In genomic region chr19:10251792-10252694, GRCh38 we compare ENCODE assay signal across 1 cellular context.
TF ChIP-seq lines count a peak whose summit lies in the region.

Gene MRPL4, plus strand, starts transcription at chr19:10252214. Its CDS starts 40 bp downstream, at chr19:10252254.

TF ChIP-seq in HepG2, 621 proteins besides CTCF, POLR2A, EP300 and RAD21 (continued from another document and continues in another):
- TF ChIP-seq UBTF (CRISPR knock-in tag; IDR thresholded peaks at IDR 0.05) (peak; percentile 78), POGK (CRISPR knock-in tag; conservative IDR thresholded peaks at IDR 0.05) (peak; percentile 92), ZBTB10 (CRISPR knock-in tag; IDR thresholded peaks at IDR 0.05; ENCODE audit: borderline replicate concordance) (no peak; the same call in 1 of the 2 replicates), DPF2 (CRISPR knock-in tag; IDR thresholded peaks at IDR 0.05; ENCODE audit: borderline replicate concordance, low read depth) (no peak), CHCHD3 (CRISPR knock-in tag; IDR thresholded peaks at IDR 0.05) (peak; percentile 87; the same call in 1 of the 2 replicates), ZNF460 (CRISPR knock-in tag; IDR thresholded peaks at IDR 0.05; ENCODE audit: borderline replicate concordance) (no peak; the same call in 1 of the 2 replicates), ZBTB34 (CRISPR knock-in tag; IDR thresholded peaks at IDR 0.05) (0 out of 2 replicates have a peak, but pooled peaks have one; percentile 43), IRX3 (CRISPR knock-in tag; IDR thresholded peaks at IDR 0.05; ENCODE audit: borderline replicate concordance, low read depth) (peak; percentile 74; the same call in 1 of the 2 replicates), ZMYM3 (CRISPR knock-in tag; IDR thresholded peaks at IDR 0.05) (no peak; the same call in 1 of the 2 replicates), SUZ12 (IDR thresholded peaks at IDR 0.05; ENCODE audit: low read depth, low read length) (no peak), ZNF281 (CRISPR knock-in tag; IDR thresholded peaks at IDR 0.05; ENCODE audit: borderline replicate concordance) (peak; percentile 49; the same call in 1 of the 2 replicates), ZBTB20 (CRISPR knock-in tag; IDR thresholded peaks at IDR 0.05; ENCODE audit: borderline replicate concordance, low read depth) (peak; percentile 32; the same call in 1 of the 2 replicates), MEIS2 (CRISPR knock-in tag; IDR thresholded peaks at IDR 0.05) (no peak; the same call in 1 of the 2 replicates), SRY (CRISPR knock-in tag; IDR thresholded peaks at IDR 0.05) (peak; percentile 53; the same call in 1 of the 2 replicates), ZNF383 (CRISPR knock-in tag; IDR thresholded peaks at IDR 0.05; ENCODE audit: borderline replicate concordance) (no peak), GATA4 (IDR thresholded peaks at IDR 0.05; ENCODE audit: borderline replicate concordance, low read depth) (no peak), NFKBIZ (CRISPR knock-in tag; IDR thresholded peaks at IDR 0.05) (peak; percentile 27; the same call in 1 of the 2 replicates), SCMH1 (CRISPR knock-in tag; IDR thresholded peaks at IDR 0.05; ENCODE audit: borderline replicate concordance) (no peak), PRDM15 (CRISPR knock-in tag; IDR thresholded peaks at IDR 0.05) (0 out of 2 replicates have a peak, but pooled peaks have one; percentile 34), GLMP (CRISPR knock-in tag; IDR thresholded peaks at IDR 0.05; ENCODE audit: borderline replicate concordance) (no peak), ZNF562 (CRISPR knock-in tag; IDR thresholded peaks at IDR 0.05; ENCODE audit: borderline replicate concordance) (0 out of 2 replicates have a peak, but pooled peaks have one; percentile 23), MXD1 (CRISPR knock-in tag; IDR thresholded peaks at IDR 0.05) (peak; percentile 91), MAFK (conservative IDR thresholded peaks at IDR 0.05 in 1 of 2, IDR thresholded peaks at IDR 0.05 in 1 of 2; ENCODE audit: low read length in 2 of 2) (0 out of 4 replicates have a peak, but pooled peaks of 1 of the 2 experiments have one; percentile 16), GLI4 (CRISPR knock-in tag; IDR thresholded peaks at IDR 0.05; ENCODE audit: borderline replicate concordance) (peak; percentile 95; the same call in 1 of the 2 replicates), NCOR1 (IDR thresholded peaks at IDR 0.05; ENCODE audit: borderline replicate concordance, low read length) (peak; percentile 34; the same call in 1 of the 2 replicates), SALL1 (CRISPR knock-in tag; IDR thresholded peaks at IDR 0.05) (peak; percentile 81), ZNF235 (CRISPR knock-in tag; IDR thresholded peaks at IDR 0.05; ENCODE audit: borderline replicate concordance) (peak; percentile 43; the same call in 1 of the 2 replicates), ZNF275 (CRISPR knock-in tag; IDR thresholded peaks at IDR 0.05; ENCODE audit: borderline replicate concordance) (peak; percentile 72), NPAS2 (CRISPR knock-in tag; IDR thresholded peaks at IDR 0.05; ENCODE audit: borderline replicate concordance) (no peak), ZNF326 (CRISPR knock-in tag; IDR thresholded peaks at IDR 0.05; ENCODE audit: borderline replicate concordance) (no peak), MTA3 (CRISPR knock-in tag; IDR thresholded peaks at IDR 0.05) (no peak), ZNF556 (CRISPR knock-in tag; IDR thresholded peaks at IDR 0.05; ENCODE audit: borderline replicate concordance) (no peak), ZSCAN12 (CRISPR knock-in tag; IDR thresholded peaks at IDR 0.05) (0 out of 2 replicates have a peak, but pooled peaks have one; percentile 34), ZKSCAN1 (IDR thresholded peaks at IDR 0.05; ENCODE audit: low read length) (no peak), ZNF710 (CRISPR knock-in tag; IDR thresholded peaks at IDR 0.05; ENCODE audit: borderline replicate concordance) (peak; percentile 62; the same call in 1 of the 2 replicates), GFI1 (CRISPR knock-in tag; IDR thresholded peaks at IDR 0.05; ENCODE audit: borderline replicate concordance) (peak; percentile 18; the same call in 1 of the 2 replicates)
